In the genomic region with DNA sequence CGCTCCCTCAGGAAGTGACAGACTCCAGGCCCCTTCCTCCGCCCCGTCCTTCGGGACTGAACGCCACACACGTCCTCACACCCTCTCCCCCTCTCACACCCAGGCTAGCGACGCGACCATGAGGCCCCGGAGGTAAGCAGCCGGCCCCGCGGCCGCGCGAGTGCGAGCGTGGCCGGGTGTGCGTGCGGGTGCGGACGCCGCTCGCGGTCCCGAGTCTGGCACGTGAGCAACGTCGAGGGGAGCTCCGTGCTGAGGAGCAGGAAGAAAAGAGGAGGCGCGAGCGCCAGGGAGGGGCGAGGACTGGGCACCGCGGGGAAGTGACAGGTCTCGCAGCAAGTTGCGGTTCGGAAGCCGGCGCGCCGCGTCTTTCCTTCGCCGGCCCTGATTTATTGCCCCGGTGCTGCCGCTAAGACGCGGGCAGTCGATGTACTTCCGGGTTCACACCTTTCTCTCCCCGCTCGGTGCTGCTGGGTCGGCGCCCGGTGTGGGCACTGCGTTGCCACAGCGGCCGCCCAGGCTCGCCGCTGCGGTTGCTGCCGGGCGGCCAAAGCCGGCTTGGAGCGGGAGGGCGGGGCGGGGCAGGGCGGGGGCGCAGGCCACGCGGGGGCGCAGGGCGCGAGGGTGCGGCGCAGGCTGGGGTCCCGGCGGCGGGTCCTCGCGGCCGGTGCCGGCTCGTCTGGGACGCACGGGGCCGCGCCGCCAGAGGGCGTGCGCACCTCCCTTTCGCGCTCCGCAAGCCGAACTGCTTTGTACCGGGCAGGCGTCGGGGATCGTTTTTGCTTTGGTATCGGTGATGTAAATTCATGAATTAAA, we compare ENCODE assay signal across 8 cellular contexts. TPM values are rescaled to one million over a fixed set of nuclear protein-coding genes. Genes with fewer than 3 reads are reported as not detected.
A peak's percentile ranks its signal among the peaks of the same experiment; 100 is the strongest.
DNase-seq lines count a peak whose midpoint lies in the region; ATAC-seq and TF ChIP-seq lines count a peak whose summit lies in the region.

No MANE protein-coding gene starts in this region.

- H3K4me3 Mint-ChIP-seq in activated naive CD8-positive, alpha-beta T cell treated with anti-CD3 and anti-CD28 coated beads, Interleukin-2, amount 10 ng/mL, durations not matched to agents 7 days and 5 days = peak overlapping the region; percentile 74

- no peaks in the 10 kb centered on the region for H3K9me3 Mint-ChIP-seq in activated naive CD8-positive, alpha-beta T cell treated with anti-CD3 and anti-CD28 coated beads, Interleukin-2, amount 10 ng/mL, durations not matched to agents 7 days and 5 days

- peaks cover 3% of the 10 kb centered on the region for H3K4me1 Mint-ChIP-seq in activated naive CD8-positive, alpha-beta T cell treated with anti-CD3 and anti-CD28 coated beads, Interleukin-2, amount 10 ng/mL, durations not matched to agents 7 days and 5 days

- H3K9me3 ChIP-seq in MG63 (no peaks in the 10 kb centered on the region), right atrium auricular region (peaks cover 0 to 13% of the 10 kb centered on the region in 2 donors)

- peaks cover 46% of the 10 kb centered on the region for H3K27me3 Mint-ChIP-seq in activated naive CD8-positive, alpha-beta T cell treated with anti-CD3 and anti-CD28 coated beads, Interleukin-2, amount 10 ng/mL, durations not matched to agents 7 days and 5 days

- H3K36me3 ChIP-seq in MG63 (no peaks in the 10 kb centered on the region), right atrium auricular region (no peaks in the 10 kb centered on the region)

- H3K27ac ChIP-seq in right atrium auricular region = no peak overlapping the region

- DNase-seq in activated effector memory CD4-positive, alpha-beta T cell treated with anti-CD3 and anti-CD28 coated beads, Interleukin-2, amount 50 U/mL, for 16 hours = peak; percentile 68
- DNase-seq in activated effector memory CD4-positive, alpha-beta T cell treated with Interleukin-2 at 50 U/mL for 16 hours = no peak
- peak; percentile 59 for DNase-seq in MG63
- peak; percentile 68 for DNase-seq in activated naive CD8-positive, alpha-beta T cell treated with anti-CD3 and anti-CD28 coated beads, Interleukin-2, amount 10 ng/mL, durations not matched to agents 7 days and 5 days
- DNase-seq in right atrium auricular region (ENCODE audit: low spot score) = no peak
- DNase-seq in putamen (ENCODE audit: low spot score) = peak; percentile 63
- DNase-seq in COR-L47 (lab: John Stamatoyannopoulos, UW) = no peak
- no peak for DNase-seq in NCI-H1048 (lab: John Stamatoyannopoulos, UW)

- peaks cover 0 to 6% of the 10 kb centered on the region in 2 donors for H3K4me1 ChIP-seq in right atrium auricular region

- ATAC-seq in activated naive CD8-positive, alpha-beta T cell treated with anti-CD3 and anti-CD28 coated beads, Interleukin-2, amount 10 ng/mL, durations not matched to agents 7 days and 5 days (ENCODE audit: low read depth) = peak; percentile 83

- H3K36me3 Mint-ChIP-seq in activated naive CD8-positive, alpha-beta T cell treated with anti-CD3 and anti-CD28 coated beads, Interleukin-2, amount 10 ng/mL, durations not matched to agents 7 days and 5 days = no peaks in the 10 kb centered on the region

- H3K4me3 ChIP-seq in MG63 (peak overlapping the region; percentile 52), right atrium auricular region (peak overlapping the region; percentile 1 to 41)

- TF ChIP-seq CTCF in right atrium auricular region (IDR thresholded peaks at IDR 0.05) = peak; percentile 24 to 56

- H3K27me3 ChIP-seq in MG63 (no peaks in the 10 kb centered on the region; the same call in 1 of the 2 replicates), right atrium auricular region (peaks cover 20% of the 10 kb centered on the region in 2 donors)

- POLR2A ChIA-PET in activated naive CD8-positive, alpha-beta T cell treated with anti-CD3 and anti-CD28 coated beads, Interleukin-2, amount 10 ng/mL, durations not matched to agents 7 days and 5 days (lab: Charles Lee) = no interaction called here

- H3K27ac Mint-ChIP-seq in activated naive CD8-positive, alpha-beta T cell treated with anti-CD3 and anti-CD28 coated beads, Interleukin-2, amount 10 ng/mL, durations not matched to agents 7 days and 5 days = no peak overlapping the region

RNA-seq across cellular contexts. Expression of gene LIN28B, which starts 15.8 kb away (rescaled TPM):
- total RNA-seq in MG63 (2014; rRNA removed; shearing (Covaris generic); ENCODE audit: low replicate concordance) = not detected in 2 replicates
- total RNA-seq in activated naive CD8-positive, alpha-beta T cell treated with anti-CD3 and anti-CD28 coated beads, Interleukin-2, amount 10 ng/mL, durations not matched to agents 7 days and 5 days = not detected
- total RNA-seq in right atrium auricular region = not detected

Comparison
In these comparisons a context has a peak if more than half of its experiments do, and no peak if none do; other contexts are left out.
1. DNase-seq: peak in activated effector memory CD4-positive, alpha-beta T cell treated with anti-CD3 and anti-CD28 coated beads, Interleukin-2, amount 50 U/mL, for 16 hours (single experiment), MG63 (single experiment), activated naive CD8-positive, alpha-beta T cell treated with anti-CD3 and anti-CD28 coated beads, Interleukin-2, amount 10 ng/mL, durations not matched to agents 7 days and 5 days (single experiment) and putamen (single experiment); none in activated effector memory CD4-positive, alpha-beta T cell treated with Interleukin-2 at 50 U/mL for 16 hours (single experiment), right atrium auricular region (single experiment), COR-L47 (single experiment) and NCI-H1048 (single experiment).